Comparison of ENCODE assay signal across 13 cellular contexts in the genomic region with DNA sequence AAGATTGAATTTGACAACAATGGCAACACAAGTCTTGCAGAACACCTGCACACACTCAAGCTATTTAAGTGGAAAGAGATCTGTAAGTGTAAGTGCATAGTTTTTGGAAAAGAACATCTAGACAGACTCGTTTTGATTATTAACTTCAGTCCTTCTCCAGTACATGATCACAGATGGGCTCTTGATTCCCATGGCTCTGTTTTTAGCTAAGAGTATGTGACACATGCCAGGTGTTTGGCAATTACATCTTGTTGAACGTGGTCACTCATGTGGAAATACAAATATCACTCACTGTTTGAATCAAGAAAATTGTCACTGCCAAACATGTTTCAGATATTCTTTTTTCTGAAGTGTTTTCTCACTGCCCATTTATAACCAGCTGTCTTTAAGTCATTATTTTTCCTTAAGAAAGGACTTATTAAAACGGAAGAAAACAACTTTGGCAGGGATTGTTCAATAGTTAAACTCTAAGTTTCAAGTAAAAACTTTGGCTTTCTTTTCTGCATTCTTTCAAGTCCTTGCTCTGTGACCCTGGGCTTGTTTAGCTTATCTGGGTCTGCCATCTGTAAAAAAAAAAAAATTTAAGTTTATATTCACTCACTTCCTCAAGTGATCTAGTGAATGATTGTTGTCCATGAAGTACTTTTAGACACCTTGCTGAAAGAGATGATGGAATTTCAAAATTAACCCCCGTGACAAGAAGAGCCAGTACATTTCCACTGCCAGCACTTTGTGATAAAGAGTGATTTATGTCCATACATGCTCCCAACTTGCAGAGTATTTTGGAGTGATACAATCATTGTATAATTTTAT.
DNase-seq lines count a peak whose midpoint lies in the region; ATAC-seq and TF ChIP-seq lines count a peak whose summit lies in the region.
"Had no signal": no experiment of that assay in that cellular context is flagged by ENCODE, and none has a peak within 500 bp of the region (broad histone marks: within the 10 kb centered on the region; RNA-seq: fewer than 3 reads in every experiment).

No MANE protein-coding gene starts in this region.

- no peaks in the 10 kb centered on the region for H3K36me3 Mint-ChIP-seq in activated naive CD4-positive, alpha-beta T cell treated with anti-CD3 and anti-CD28 coated beads for 36 hours (ENCODE audit: low read depth)

- CTCF ChIA-PET in activated naive CD4-positive, alpha-beta T cell treated with anti-CD3 and anti-CD28 coated beads for 36 hours (lab: Charles Lee): no interaction called here

- no peaks in the 10 kb centered on the region for H3K27me3 ChIP-seq in thyroid gland

- ATAC-seq in GM21737 (IDR thresholded peaks at IDR 0.05; ENCODE audit: unreplicated experiment) (no peak), HG03520 (IDR thresholded peaks at IDR 0.05; ENCODE audit: unreplicated experiment) (no peak)

- no peak overlapping the region for H3K27ac Mint-ChIP-seq in activated naive CD4-positive, alpha-beta T cell treated with anti-CD3 and anti-CD28 coated beads for 36 hours

- peak; percentile 33 for DNase-seq in NCI-H187 treated with DMSO at 0.1 percent for 48 hours (lab: John Stamatoyannopoulos, UW)
- DNase-seq in NCI-H187 (lab: John Stamatoyannopoulos, UW): no peak
- peak; percentile 86 for DNase-seq in NCI-H2107 treated with DMSO at 0.1 percent for 48 hours (lab: John Stamatoyannopoulos, UW; ENCODE audit: unreplicated experiment)
- peak; percentile 3 for DNase-seq in thyroid gland
- no peak for DNase-seq in activated naive CD4-positive, alpha-beta T cell treated with anti-CD3 and anti-CD28 coated beads for 36 hours
- DNase-seq: 8988T, GDM1, kidney had no signal

- WGBS in thyroid gland, 2 donors: 3 to 17% methylated on average over 4 of the region's 4 CpGs

- TF ChIP-seq CTCF in VCaP (conservative IDR thresholded peaks at IDR 0.05) (no peak), thyroid gland (IDR thresholded peaks at IDR 0.05) (no peak)

- H3K27ac ChIP-seq in VCaP: peak overlapping the region; percentile 65
- peak overlapping the region; percentile 30 to 49 (median 31) for H3K27ac ChIP-seq in thyroid gland
- H3K27ac ChIP-seq: KMS-11, SK-N-MC had no signal

- TF ChIP-seq POLR2A in thyroid gland (IDR thresholded peaks at IDR 0.05): no peak

- H3K36me3 ChIP-seq in thyroid gland: no peaks in the 10 kb centered on the region

- intact Hi-C loops in thyroid gland (cut with DNase I): no loop called here
- intact Hi-C loops in activated naive CD4-positive, alpha-beta T cell treated with anti-CD3 and anti-CD28 coated beads for 36 hours (cut with micrococcal nuclease): no loop called here

- peaks cover 10 to 17% of the 10 kb centered on the region in 2 donors for H3K4me1 ChIP-seq in thyroid gland

- H3K27me3 Mint-ChIP-seq in activated naive CD4-positive, alpha-beta T cell treated with anti-CD3 and anti-CD28 coated beads for 36 hours (ENCODE audit: low read depth): no peaks in the 10 kb centered on the region

- no peaks in the 10 kb centered on the region for H3K9me3 Mint-ChIP-seq in activated naive CD4-positive, alpha-beta T cell treated with anti-CD3 and anti-CD28 coated beads for 36 hours

- H3K4me1 Mint-ChIP-seq in activated naive CD4-positive, alpha-beta T cell treated with anti-CD3 and anti-CD28 coated beads for 36 hours (ENCODE audit: low read depth): peaks cover 3% of the 10 kb centered on the region

- H3K4me3 ChIP-seq in thyroid gland (replicated peaks in 1 of 3): no peak overlapping the region
- H3K4me3 ChIP-seq: SK-N-MC had no signal

- no peaks in the 10 kb centered on the region for H3K9me3 ChIP-seq in thyroid gland

- no peak overlapping the region for H3K4me3 Mint-ChIP-seq in activated naive CD4-positive, alpha-beta T cell treated with anti-CD3 and anti-CD28 coated beads for 36 hours

Comparison
In these comparisons a context has a peak if more than half of its experiments do, and no peak if none do; other contexts are left out.
1. DNase-seq: peak in NCI-H187 treated with DMSO at 0.1 percent for 48 hours (single experiment), NCI-H2107 treated with DMSO at 0.1 percent for 48 hours (single experiment) and thyroid gland (2 of 2); none in NCI-H187 (0 of 2) and activated naive CD4-positive, alpha-beta T cell treated with anti-CD3 and anti-CD28 coated beads for 36 hours (single experiment).